In the genomic region with DNA sequence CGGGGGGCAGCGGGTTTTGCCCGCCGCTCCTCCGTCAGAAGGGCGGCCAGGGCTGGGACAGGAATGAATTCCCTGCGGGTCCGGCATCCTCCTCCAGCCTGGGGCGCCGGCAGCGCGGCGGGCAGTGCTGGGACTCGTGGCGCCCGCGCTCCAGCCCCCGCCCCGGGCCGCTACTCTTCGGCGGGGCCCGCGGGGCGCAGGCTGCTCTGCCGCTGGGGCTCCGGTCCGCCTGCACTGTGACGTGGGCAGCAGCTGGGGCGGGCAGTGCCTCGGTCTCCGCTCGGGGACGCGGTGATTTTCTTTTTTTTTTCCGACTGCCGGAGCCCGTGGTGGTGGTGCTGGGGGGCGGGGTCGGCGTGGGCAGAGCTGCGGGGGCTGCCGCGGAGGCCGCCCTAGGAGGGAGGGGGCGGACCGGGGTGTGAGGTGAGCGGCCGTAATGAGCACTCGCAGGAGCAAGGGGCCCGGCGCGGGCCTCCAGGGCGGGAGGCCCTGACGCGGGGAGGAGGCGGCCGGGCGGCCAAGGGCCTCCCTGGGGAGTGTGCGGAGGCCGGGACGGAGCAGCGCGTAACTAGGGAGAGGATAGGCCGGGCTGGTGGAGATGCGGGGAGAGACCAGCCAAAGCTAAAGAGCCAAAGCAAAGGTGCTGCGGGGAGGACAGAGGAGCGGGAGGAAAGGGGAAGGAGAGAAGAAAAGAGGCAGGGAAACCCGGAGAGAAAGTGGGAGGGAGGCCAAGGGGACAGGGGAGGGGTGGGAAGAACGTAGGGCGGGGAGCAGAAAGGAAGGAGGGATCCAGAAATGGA, we compare ENCODE assay signal across 8 cellular contexts.
A peak's percentile ranks its signal among the peaks of the same experiment; 100 is the strongest.
DNase-seq lines count a peak whose midpoint lies in the region; ATAC-seq, FAIRE-seq and TF ChIP-seq lines count a peak whose summit lies in the region.

No MANE protein-coding gene starts in this region.

- no peaks in the 10 kb centered on the region for H3K9me3 ChIP-seq in A673 (ENCODE audit: low read depth, low read length, poor library complexity, severe bottlenecking)
- H3K9me3 ChIP-seq in right lobe of liver: no peaks in the 10 kb centered on the region

- no peak overlapping the region for H3K27ac Mint-ChIP-seq in activated CD8-positive, alpha-beta T cell treated with anti-CD3 and anti-CD28 coated beads, Interleukin-2, amount 10 ng/mL, durations not matched to agents 7 days and 5 days

- POLR2A ChIA-PET in A673 (lab: Charles Lee; ENCODE audit: low non-redundant PET): no interaction called here
- POLR2A ChIA-PET in activated CD8-positive, alpha-beta T cell treated with anti-CD3 and anti-CD28 coated beads, Interleukin-2, amount 10 ng/mL, durations not matched to agents 7 days and 5 days (lab: Charles Lee): interaction anchor here (2.3 kb wide), 1 partner anchor 122 kb away, joined by 19 read pairs; a partner anchor contains a TSS

- BruUV-seq in A673 (replicated peaks; lab: Mats Ljungman, UMichigan): no TSS peak

- H3K4me3 Mint-ChIP-seq in activated CD8-positive, alpha-beta T cell treated with anti-CD3 and anti-CD28 coated beads, Interleukin-2, amount 10 ng/mL, durations not matched to agents 7 days and 5 days: peak overlapping the region; percentile 55

- H3K4me1 ChIP-seq in A673 (ENCODE audit: insufficient read depth, low read length, poor library complexity, severe bottlenecking) (no peaks in the 10 kb centered on the region), right lobe of liver (peaks cover 0 to 17% (median 3%) of the 10 kb centered on the region in 4 donors)

- peak; percentile 68 for DNase-seq in A673 (ENCODE audit: low spot score)
- DNase-seq in GM19239 (ENCODE audit: insufficient read length, low spot score): no peak
- peak; percentile 94 for DNase-seq in NCI-H2227 (lab: John Stamatoyannopoulos, UW; ENCODE audit: unreplicated experiment)
- DNase-seq in activated CD8-positive, alpha-beta T cell treated with anti-CD3 and anti-CD28 coated beads, Interleukin-2, amount 10 ng/mL, durations not matched to agents 7 days and 5 days: peak; percentile 33
- peak; percentile 14 for DNase-seq in effector CD8-positive, alpha-beta T cell (lab: John Stamatoyannopoulos, UW)
- peak; percentile 49 to 57 (median 53) for DNase-seq in right lobe of liver
- peak; percentile 40 to 66 for DNase-seq in stimulated activated CD4-positive, alpha-beta T cell treated with anti-CD3 and anti-CD28 coated beads, Interleukin-4, amount 100 ng/mL, for 4 hours

- peak overlapping the region; percentile 71 for H3K4me3 ChIP-seq in A673 (ENCODE audit: low read depth, low read length, poor library complexity, severe bottlenecking)
- peak overlapping the region; percentile 51 to 68 (median 57) for H3K4me3 ChIP-seq in right lobe of liver

- H3K36me3 Mint-ChIP-seq in activated CD8-positive, alpha-beta T cell treated with anti-CD3 and anti-CD28 coated beads, Interleukin-2, amount 10 ng/mL, durations not matched to agents 7 days and 5 days (ENCODE audit: low read depth): no peaks in the 10 kb centered on the region

- H3K9me3 Mint-ChIP-seq in activated CD8-positive, alpha-beta T cell treated with anti-CD3 and anti-CD28 coated beads, Interleukin-2, amount 10 ng/mL, durations not matched to agents 7 days and 5 days (ENCODE audit: insufficient read depth): no peaks in the 10 kb centered on the region

- WGBS in right lobe of liver (ENCODE audit: insufficient coverage, low coverage, low lambda C conversion rate, missing lambda C conversion rate): under 1% methylated on average over 38 of the region's 71 CpGs

- H3K36me3 ChIP-seq in A673 (ENCODE audit: insufficient read depth, low read length, poor library complexity, severe bottlenecking) (no peaks in the 10 kb centered on the region), right lobe of liver (no peaks in the 10 kb centered on the region)

- TF ChIP-seq POLR2A in right lobe of liver (IDR thresholded peaks at IDR 0.05): no peak

- FAIRE-seq in GM19239 (lab: Jason Lieb, UNC): peak; percentile 64

- TF ChIP-seq CTCF in A673 (conservative IDR thresholded peaks at IDR 0.05; ENCODE audit: low read depth, low read length): no peak
- TF ChIP-seq CTCF in right lobe of liver (IDR thresholded peaks at IDR 0.05): no peak

- CTCF ChIA-PET in A673 (lab: Charles Lee): interaction anchor here (1.1 kb wide), 1 partner anchor 138 kb away, joined by 3 read pairs; no protein-coding TSS in a partner anchor
- CTCF ChIA-PET in activated CD8-positive, alpha-beta T cell treated with anti-CD3 and anti-CD28 coated beads, Interleukin-2, amount 10 ng/mL, durations not matched to agents 7 days and 5 days (lab: Charles Lee): interaction anchor here (0.6 to 1.9 kb wide), 10 partner anchors 11 to 842 kb away, joined by 3 to 11 read pairs (median 4); a partner anchor contains a TSS

- peak; percentile 72 for ATAC-seq in activated CD8-positive, alpha-beta T cell treated with anti-CD3 and anti-CD28 coated beads, Interleukin-2, amount 10 ng/mL, durations not matched to agents 7 days and 5 days
- peak; percentile 46 to 56 (median 53) for ATAC-seq in right lobe of liver
- no peak for ATAC-seq in HG02610 (IDR thresholded peaks at IDR 0.05; ENCODE audit: unreplicated experiment)

- H3K27me3 ChIP-seq in A673 (replicated peaks; ENCODE audit: insufficient read depth, low read depth, low read length, poor library complexity) (no peaks in the 10 kb centered on the region), right lobe of liver (no peaks in the 10 kb centered on the region)

- H3K27ac ChIP-seq in A673 (ENCODE audit: low read depth, low read length, poor library complexity, severe bottlenecking) (peak overlapping the region; percentile 68), right lobe of liver (peak overlapping the region; percentile 17 to 43 (median 31))

- peaks cover 18% of the 10 kb centered on the region for H3K4me1 Mint-ChIP-seq in activated CD8-positive, alpha-beta T cell treated with anti-CD3 and anti-CD28 coated beads, Interleukin-2, amount 10 ng/mL, durations not matched to agents 7 days and 5 days (ENCODE audit: low read depth)

- intact Hi-C loops in A673 (cut with micrococcal nuclease; ENCODE audit: unreplicated experiment): loop anchor here (5.0 kb wide), 2 partner anchors 74 to 124 kb away; a partner anchor contains a TSS
- intact Hi-C loops in right lobe of liver (cut with DNase I): loop anchor here (5.0 to 10.0 kb wide), 2 partner anchors 84 to 91 kb away; no protein-coding TSS in a partner anchor

- peaks cover 52% of the 10 kb centered on the region for H3K27me3 Mint-ChIP-seq in activated CD8-positive, alpha-beta T cell treated with anti-CD3 and anti-CD28 coated beads, Interleukin-2, amount 10 ng/mL, durations not matched to agents 7 days and 5 days (ENCODE audit: low read depth)
